Comparison of ENCODE assay signal across 23 cellular contexts in genomic region chr9:94472766-94473165, GRCh38.
DNase-seq lines count a peak whose midpoint lies in the region; TF ChIP-seq lines count a peak whose summit lies in the region.
"Had no signal": no experiment of that assay in that cellular context is flagged by ENCODE, and none has a peak within 500 bp of the region (broad histone marks: within the 10 kb centered on the region; RNA-seq: fewer than 3 reads in every experiment).

No MANE protein-coding gene starts in this region.

- H3K4me1 ChIP-seq in DOHH2 (ENCODE audit: control insufficient read depth, low read length) = peaks cover 13% of the 10 kb centered on the region
- H3K4me1 ChIP-seq: SJSA1 had no signal

- H3K4me3 Mint-ChIP-seq in chondrocyte (ENCODE audit: unreplicated experiment) (no peak overlapping the region), CD14-positive monocyte (no peak overlapping the region)
- H3K4me3 Mint-ChIP-seq: CD4-positive, CD25-positive, alpha-beta regulatory T cell had no signal

- H3K9me3 Mint-ChIP-seq in chondrocyte (ENCODE audit: low read depth) (peaks cover 27% of the 10 kb centered on the region), CD14-positive monocyte (peaks cover 22 to 50% (median 32%) of the 10 kb centered on the region in 7 donors)

- no peaks in the 10 kb centered on the region for H3K36me3 ChIP-seq in DOHH2 (ENCODE audit: control insufficient read depth, low read length)
- H3K36me3 ChIP-seq: SJSA1 had no signal

- DNase-seq in HS-5 (ENCODE audit: low read depth) = peak; percentile 5
- DNase-seq in chondrocyte (ENCODE audit: low spot score) = no peak
- peak; percentile 2 for DNase-seq in retinal pigment epithelial cell (ENCODE audit: low read depth)
- DNase-seq in Kasumi-1 (lab: John Stamatoyannopoulos, UW) = no peak
- no peak for DNase-seq in CD14-positive monocyte (ENCODE audit: low spot score)
- no peak for DNase-seq in NCI-H82 treated with DMSO at 0.1 percent for 48 hours (lab: John Stamatoyannopoulos, UW; ENCODE audit: unreplicated experiment)
- DNase-seq in ureter (ENCODE audit: low spot score) = no peak
- DNase-seq: CD4-positive, CD25-positive, alpha-beta regulatory T cell; DMS153; DND-41; GDM1; Karpas-422; NCI-H1105; NCI-H1436 treated with DMSO at 0.1 percent for 48 hours; NCI-H187 treated with DMSO at 0.1 percent for 48 hours; NCI-H2107; NCI-H446; NCI-H526; Right ventricle myocardium superior; RPMI8226; T-helper 2 cell had no signal

- peaks cover 11% of the 10 kb centered on the region for H3K36me3 Mint-ChIP-seq in chondrocyte (ENCODE audit: low read depth)
- H3K36me3 Mint-ChIP-seq in CD14-positive monocyte = peaks cover 0 to 3% of the 10 kb centered on the region in 2 donors
- H3K36me3 Mint-ChIP-seq: CD4-positive, CD25-positive, alpha-beta regulatory T cell had no signal

- H3K4me1 Mint-ChIP-seq in chondrocyte (ENCODE audit: low read depth) = peaks cover 23% of the 10 kb centered on the region
- H3K4me1 Mint-ChIP-seq in CD14-positive monocyte = no peaks in the 10 kb centered on the region
- H3K4me1 Mint-ChIP-seq: CD4-positive, CD25-positive, alpha-beta regulatory T cell had no signal

- H3K9me2 ChIP-seq in DOHH2 (replicated peaks; ENCODE audit: control insufficient read depth, low read length) = no peaks in the 10 kb centered on the region

- no peak overlapping the region for H3K4me3 ChIP-seq in DOHH2 (ENCODE audit: low read length)
- no peak overlapping the region for H3K4me3 ChIP-seq in retinal pigment epithelial cell (ENCODE audit: low read length)
- H3K4me3 ChIP-seq: SJSA1 had no signal

- H3K27ac Mint-ChIP-seq in chondrocyte (ENCODE audit: unreplicated experiment) = peak overlapping the region; percentile 61
- H3K27ac Mint-ChIP-seq in CD14-positive monocyte = no peak overlapping the region
- H3K27ac Mint-ChIP-seq: CD4-positive, CD25-positive, alpha-beta regulatory T cell had no signal

- TF ChIP-seq CTCF in DOHH2 (IDR thresholded peaks at IDR 0.05; ENCODE audit: low read depth, low read length, poor library complexity, severe bottlenecking) = no peak
- TF ChIP-seq CTCF in chondrocyte (IDR thresholded peaks at IDR 0.05) = no peak
- no peak for TF ChIP-seq CTCF in retinal pigment epithelial cell (conservative IDR thresholded peaks at IDR 0.05; ENCODE audit: low read depth, low read length)
- TF ChIP-seq CTCF in CD14-positive monocyte (IDR thresholded peaks at IDR 0.05) = no peak

- no peaks in the 10 kb centered on the region for H4K20me1 ChIP-seq in DOHH2 (ENCODE audit: control insufficient read depth, insufficient read depth, low read depth, low read length)

- H3F3A ChIP-seq in DOHH2 (ENCODE audit: control insufficient read depth, insufficient read depth) = no peaks in the 10 kb centered on the region; the same call in 1 of the 2 replicates

- no peak overlapping the region for H3K27ac ChIP-seq in DOHH2 (ENCODE audit: low read depth, low read length)
- H3K27ac ChIP-seq: SJSA1 had no signal

- H3K4me2 ChIP-seq in DOHH2 (ENCODE audit: low read length) = peak overlapping the region; percentile 14; the same call in 1 of the 2 replicates

- peaks cover 8% of the 10 kb centered on the region; the same call in 1 of the 2 replicates for H3K9me3 ChIP-seq in DOHH2 (ENCODE audit: control insufficient read depth, insufficient read depth, low read length)
- H3K9me3 ChIP-seq: SJSA1 had no signal

- intact Hi-C loops in CD14-positive monocyte (cut with micrococcal nuclease) = no loop called here

- H3K79me2 ChIP-seq in DOHH2 (ENCODE audit: control insufficient read depth, low read length) = no peaks in the 10 kb centered on the region

- H3K27me3 Mint-ChIP-seq in chondrocyte (ENCODE audit: low read depth) (no peaks in the 10 kb centered on the region), CD14-positive monocyte (ENCODE audit: low read depth in 3 of 3) (peaks cover 5 to 16% (median 7%) of the 10 kb centered on the region in 3 donors)

- no peaks in the 10 kb centered on the region for H3K27me3 ChIP-seq in DOHH2 (ENCODE audit: control insufficient read depth, low read length)
- H3K27me3 ChIP-seq: SJSA1 had no signal

Comparison
In these comparisons a context has a peak if more than half of its experiments do, and no peak if none do; other contexts are left out.
1. DNase-seq: peak in HS-5 (single experiment) and retinal pigment epithelial cell (single experiment); none in chondrocyte (single experiment), Kasumi-1 (0 of 2), CD14-positive monocyte (single experiment), NCI-H82 treated with DMSO at 0.1 percent for 48 hours (single experiment) and ureter (single experiment).